8 cellular contexts compared by ENCODE assay signal in the genomic region with DNA sequence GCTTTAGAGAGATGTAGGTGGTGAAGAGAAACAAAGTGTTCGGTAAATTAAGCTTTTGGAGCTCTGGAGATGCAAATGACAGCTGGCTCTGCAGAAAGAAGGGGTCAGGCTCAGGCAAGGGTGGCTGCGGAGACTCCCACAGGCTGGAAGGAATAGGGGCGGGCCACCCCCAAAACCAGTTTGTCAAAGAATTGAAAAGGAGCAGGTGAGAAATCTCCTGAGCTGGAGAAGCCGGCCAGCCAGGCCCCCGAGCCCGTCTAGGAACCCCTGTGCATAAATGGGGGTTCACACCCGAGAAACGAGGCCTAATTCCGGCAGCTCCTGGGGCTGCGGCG. TPM values are rescaled to one million over a fixed set of nuclear protein-coding genes. Genes with fewer than 3 reads are reported as not detected.
A peak's percentile ranks its signal among the peaks of the same experiment; 100 is the strongest.
DNase-seq lines count a peak whose midpoint lies in the region; ATAC-seq and TF ChIP-seq lines count a peak whose summit lies in the region.

No MANE protein-coding gene starts in this region.

- TF ChIP-seq POLR2A in tibial nerve (IDR thresholded peaks at IDR 0.05): no peak

- intact Hi-C loops in lower lobe of right lung (cut with DNase I): no loop called here

- ATAC-seq in GM18499 (IDR thresholded peaks at IDR 0.05; ENCODE audit: insufficient read depth, unreplicated experiment): peak; percentile 6
- peak; percentile 49 for ATAC-seq in GM23338
- peak; percentile 29 to 46 for ATAC-seq in lower lobe of right lung

- H3K36me3 Mint-ChIP-seq in GM23338 (ENCODE audit: low read depth): peaks cover 20% of the 10 kb centered on the region
- peaks cover 4% of the 10 kb centered on the region for H3K36me3 Mint-ChIP-seq in chondrocyte (ENCODE audit: low read depth)

- H2AFZ ChIP-seq in GM23338: peak overlapping the region; percentile 53; the same call in 1 of the 2 replicates

- TF ChIP-seq EP300 in tibial nerve (IDR thresholded peaks at IDR 0.05): no peak

- peaks cover 54% of the 10 kb centered on the region for H3K79me2 ChIP-seq in GM23338 (replicated peaks; ENCODE audit: insufficient read depth)

- H4K20me1 ChIP-seq in GM23338 (replicated peaks; ENCODE audit: insufficient read depth): peaks cover 26% of the 10 kb centered on the region

- H3K4me2 ChIP-seq in GM23338: peak overlapping the region; percentile 89

- no peaks in the 10 kb centered on the region for H3K36me3 ChIP-seq in GM23338 (ENCODE audit: insufficient read depth)
- no peaks in the 10 kb centered on the region for H3K36me3 ChIP-seq in lower lobe of right lung
- H3K36me3 ChIP-seq in tibial nerve: peaks cover 0 to 3% (median 0%) of the 10 kb centered on the region in 3 donors

- no peaks in the 10 kb centered on the region; the same call in 2 of the 3 replicates for H3K9me3 Mint-ChIP-seq in GM23338
- H3K9me3 Mint-ChIP-seq in chondrocyte (ENCODE audit: low read depth): no peaks in the 10 kb centered on the region

- H3K9me3 ChIP-seq in lower lobe of right lung (no peaks in the 10 kb centered on the region), tibial nerve (no peaks in the 10 kb centered on the region)

- H3K27me3 ChIP-seq in GM23338 (ENCODE audit: insufficient read depth) (no peaks in the 10 kb centered on the region), lower lobe of right lung (ENCODE audit: low read depth) (no peaks in the 10 kb centered on the region), tibial nerve (no peaks in the 10 kb centered on the region)

- no peaks in the 10 kb centered on the region for H3K9me2 ChIP-seq in GM23338 (ENCODE audit: insufficient read depth)

- H3K4me1 ChIP-seq in GM23338 (ENCODE audit: insufficient read depth): peaks cover 14% of the 10 kb centered on the region; the same call in 1 of the 2 replicates
- H3K4me1 ChIP-seq in lower lobe of right lung: peaks cover 39% of the 10 kb centered on the region
- H3K4me1 ChIP-seq in tibial nerve: peaks cover 0 to 36% (median 21%) of the 10 kb centered on the region in 4 donors

- 0% methylated on average over 11 of the region's 11 CpGs for WGBS in tibial nerve, 2 donors

- H3K27ac Mint-ChIP-seq in GM23338 (peak overlapping the region; percentile 100), chondrocyte (ENCODE audit: unreplicated experiment) (peak overlapping the region; percentile 100)

- peaks cover 7% of the 10 kb centered on the region for H3K27me3 Mint-ChIP-seq in GM23338 (ENCODE audit: insufficient read depth, low read depth, poor library complexity)
- H3K27me3 Mint-ChIP-seq in chondrocyte (ENCODE audit: low read depth): no peaks in the 10 kb centered on the region

- H3F3A ChIP-seq in GM23338 (replicated peaks; ENCODE audit: low read depth): no peaks in the 10 kb centered on the region

- H3K27ac ChIP-seq in GM23338 (ENCODE audit: low read depth) (peak overlapping the region; percentile 97), lower lobe of right lung (peak overlapping the region; percentile 95), tibial nerve (peak overlapping the region; percentile 93 to 99 (median 98))

- DNase-seq in GM23338 (ENCODE audit: low spot score) (peak; percentile 49), NCI-H69 (lab: John Stamatoyannopoulos, UW) (peak; percentile 67), chondrocyte (ENCODE audit: low spot score) (no peak), lower lobe of right lung (no peak), tibial nerve (ENCODE audit: low spot score in 2 of 2) (no peak), DMS53 treated with DMSO at 0.1 percent for 48 hours (lab: John Stamatoyannopoulos, UW; ENCODE audit: unreplicated experiment) (no peak), NCI-H2196 (lab: John Stamatoyannopoulos, UW; ENCODE audit: unreplicated experiment) (no peak)

- H3K4me1 Mint-ChIP-seq in GM23338 (peaks cover 13% of the 10 kb centered on the region), chondrocyte (ENCODE audit: low read depth) (peaks cover 44% of the 10 kb centered on the region)

- H3K4me3 ChIP-seq in GM23338: peak overlapping the region; percentile 98
- peak overlapping the region; percentile 94 for H3K4me3 ChIP-seq in lower lobe of right lung
- H3K4me3 ChIP-seq in tibial nerve: peak overlapping the region; percentile 80 to 98 (median 96)

- no peak for TF ChIP-seq CTCF in GM23338 (conservative IDR thresholded peaks at IDR 0.05; ENCODE audit: low read depth in 2 of 2)
- no peak for TF ChIP-seq CTCF in chondrocyte (IDR thresholded peaks at IDR 0.05)
- no peak for TF ChIP-seq CTCF in lower lobe of right lung (IDR thresholded peaks at IDR 0.05)
- TF ChIP-seq CTCF in tibial nerve (IDR thresholded peaks at IDR 0.05): no peak

- peak overlapping the region; percentile 100 for H3K4me3 Mint-ChIP-seq in GM23338
- H3K4me3 Mint-ChIP-seq in chondrocyte (ENCODE audit: unreplicated experiment): peak overlapping the region; percentile 99

TF ChIP-seq in GM23338, 12 proteins besides CTCF, POLR2A, EP300 and RAD21:
- TF ChIP-seq EZH2 (IDR thresholded peaks at IDR 0.05; ENCODE audit: low read depth, unreplicated experiment) (no peak), JUNB (IDR thresholded peaks at IDR 0.05; ENCODE audit: unreplicated experiment) (no peak), ZNF331 (CRISPR knock-in tag; IDR thresholded peaks at IDR 0.05; ENCODE audit: low read depth) (no peak), STAT1 (IDR thresholded peaks at IDR 0.05; ENCODE audit: unreplicated experiment) (no peak), NANOG (IDR thresholded peaks at IDR 0.05; ENCODE audit: borderline replicate concordance) (no peak), POLR2AphosphoS5 (IDR thresholded peaks at IDR 0.05; ENCODE audit: low read depth) (no peak)
- TF ChIP-seq, protein P1, sequence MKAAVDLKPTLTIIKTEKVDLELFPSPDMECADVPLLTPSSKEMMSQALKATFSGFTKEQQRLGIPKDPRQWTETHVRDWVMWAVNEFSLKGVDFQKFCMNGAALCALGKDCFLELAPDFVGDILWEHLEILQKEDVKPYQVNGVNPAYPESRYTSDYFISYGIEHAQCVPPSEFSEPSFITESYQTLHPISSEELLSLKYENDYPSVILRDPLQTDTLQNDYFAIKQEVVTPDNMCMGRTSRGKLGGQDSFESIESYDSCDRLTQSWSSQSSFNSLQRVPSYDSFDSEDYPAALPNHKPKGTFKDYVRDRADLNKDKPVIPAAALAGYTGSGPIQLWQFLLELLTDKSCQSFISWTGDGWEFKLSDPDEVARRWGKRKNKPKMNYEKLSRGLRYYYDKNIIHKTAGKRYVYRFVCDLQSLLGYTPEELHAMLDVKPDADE (IDR thresholded peaks at IDR 0.05): no peak
- TF ChIP-seq, protein P2, sequence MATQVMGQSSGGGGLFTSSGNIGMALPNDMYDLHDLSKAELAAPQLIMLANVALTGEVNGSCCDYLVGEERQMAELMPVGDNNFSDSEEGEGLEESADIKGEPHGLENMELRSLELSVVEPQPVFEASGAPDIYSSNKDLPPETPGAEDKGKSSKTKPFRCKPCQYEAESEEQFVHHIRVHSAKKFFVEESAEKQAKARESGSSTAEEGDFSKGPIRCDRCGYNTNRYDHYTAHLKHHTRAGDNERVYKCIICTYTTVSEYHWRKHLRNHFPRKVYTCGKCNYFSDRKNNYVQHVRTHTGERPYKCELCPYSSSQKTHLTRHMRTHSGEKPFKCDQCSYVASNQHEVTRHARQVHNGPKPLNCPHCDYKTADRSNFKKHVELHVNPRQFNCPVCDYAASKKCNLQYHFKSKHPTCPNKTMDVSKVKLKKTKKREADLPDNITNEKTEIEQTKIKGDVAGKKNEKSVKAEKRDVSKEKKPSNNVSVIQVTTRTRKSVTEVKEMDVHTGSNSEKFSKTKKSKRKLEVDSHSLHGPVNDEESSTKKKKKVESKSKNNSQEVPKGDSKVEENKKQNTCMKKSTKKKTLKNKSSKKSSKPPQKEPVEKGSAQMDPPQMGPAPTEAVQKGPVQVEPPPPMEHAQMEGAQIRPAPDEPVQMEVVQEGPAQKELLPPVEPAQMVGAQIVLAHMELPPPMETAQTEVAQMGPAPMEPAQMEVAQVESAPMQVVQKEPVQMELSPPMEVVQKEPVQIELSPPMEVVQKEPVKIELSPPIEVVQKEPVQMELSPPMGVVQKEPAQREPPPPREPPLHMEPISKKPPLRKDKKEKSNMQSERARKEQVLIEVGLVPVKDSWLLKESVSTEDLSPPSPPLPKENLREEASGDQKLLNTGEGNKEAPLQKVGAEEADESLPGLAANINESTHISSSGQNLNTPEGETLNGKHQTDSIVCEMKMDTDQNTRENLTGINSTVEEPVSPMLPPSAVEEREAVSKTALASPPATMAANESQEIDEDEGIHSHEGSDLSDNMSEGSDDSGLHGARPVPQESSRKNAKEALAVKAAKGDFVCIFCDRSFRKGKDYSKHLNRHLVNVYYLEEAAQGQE (IDR thresholded peaks at IDR 0.05; ENCODE audit: unreplicated experiment): no peak

RNA-seq across cellular contexts. Expression of a gene that starts 0.5 kb away (rescaled TPM):
- total RNA-seq in GM23338 (2014; rRNA removed; shearing (Covaris generic)): 73.6 and 84.0 TPM in 2 replicates
- 125 and 135 TPM in 2 replicates for polyA plus RNA-seq in GM23338 (2016; fragmentation: Nextera tagmentation; extraction: Ambion mirVana)
- total RNA-seq in chondrocyte (57.5 to 59.7 TPM (median 57.6 TPM) in 3 replicates), lower lobe of right lung (53.0 TPM), tibial nerve (10 to 100 TPM; 18.0 to 38.2 (median 20.3) TPM)

RNA-seq across cellular contexts. Expression of a gene that starts 13.3 kb away (rescaled TPM):
- total RNA-seq in GM23338 (2014; rRNA removed; shearing (Covaris generic)): 12.0 and 14.8 TPM in 2 replicates
- 3.5 and 7.0 TPM in 2 replicates for polyA plus RNA-seq in GM23338 (2016; fragmentation: Nextera tagmentation; extraction: Ambion mirVana)
- total RNA-seq in chondrocyte: 14.3 to 27.8 TPM (median 14.9 TPM) in 3 replicates
- total RNA-seq in lower lobe of right lung: 29.1 TPM
- total RNA-seq in tibial nerve: 10 to 100 TPM; 22.6 to 39.0 (median 31.2) TPM

Comparison
In these comparisons a context has a peak if more than half of its experiments do, and no peak if none do; other contexts are left out.
1. DNase-seq: peak in GM23338 (single experiment) and NCI-H69 (single experiment); none in chondrocyte (single experiment), lower lobe of right lung (single experiment), tibial nerve (0 of 2), DMS53 treated with DMSO at 0.1 percent for 48 hours (single experiment) and NCI-H2196 (single experiment).
2. Peak in every context shown above with its lines, with median percentiles within 50 percentile points of each other: ATAC-seq, H3K27ac ChIP-seq and H3K4me3 ChIP-seq.